Comparison of ENCODE assay signal across 24 cellular contexts in the genomic region with DNA sequence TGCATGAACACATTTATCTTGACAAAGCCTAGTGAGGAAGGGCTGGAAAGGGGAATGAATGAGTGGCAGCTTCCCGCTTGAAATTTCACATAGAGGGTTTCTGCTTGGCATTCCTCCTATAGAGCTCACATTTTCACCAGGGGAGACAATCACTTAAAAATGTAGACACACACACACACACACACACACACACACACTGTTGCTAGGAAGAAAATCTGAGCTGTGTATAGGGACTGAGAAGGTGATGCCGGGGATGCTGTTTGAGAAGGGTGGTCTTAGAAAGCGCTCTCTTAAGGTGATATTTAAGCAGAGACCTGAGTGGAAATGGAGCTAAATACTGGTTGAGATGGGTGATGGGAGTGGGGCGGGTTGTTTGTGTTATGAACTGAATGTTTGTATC.
"Had no signal": no experiment of that assay in that cellular context is flagged by ENCODE, and none has a peak within 500 bp of the region (broad histone marks: within the 10 kb centered on the region; RNA-seq: fewer than 3 reads in every experiment).

No MANE protein-coding gene starts in this region.

- H3K79me2 ChIP-seq: parathyroid adenoma had no signal

- H3K4me3 ChIP-seq: esophagus squamous epithelium, left ventricle myocardium inferior, lower lobe of right lung, right lobe of liver, thoracic aorta, tibial nerve, upper lobe of right lung, uterus had no signal

- H3K36me3 ChIP-seq: esophagus squamous epithelium, left ventricle myocardium inferior, lower lobe of right lung, right lobe of liver, thoracic aorta, upper lobe of right lung, uterus had no signal

- H3K27ac Mint-ChIP-seq: natural killer cell; stimulated activated naive CD8-positive, alpha-beta T cell treated with anti-CD3 and anti-CD28 coated beads, Interleukin-15, Interleukin-2, amounts not matched to agents 100 ng/mL and 50 ng/mL, for 24 hours had no signal

- H3K27ac ChIP-seq: esophagus squamous epithelium, left ventricle myocardium inferior, lower lobe of right lung, parathyroid adenoma, right lobe of liver, thoracic aorta, tibial nerve, upper lobe of right lung, uterus had no signal

- H3K4me1 ChIP-seq: esophagus squamous epithelium, lower lobe of right lung, parathyroid adenoma, right lobe of liver, tibial nerve, upper lobe of right lung, uterus had no signal

- H3K27me3 ChIP-seq: esophagus squamous epithelium, right lobe of liver, tibial nerve, upper lobe of right lung, uterus had no signal

- H3K9me3 ChIP-seq: esophagus squamous epithelium, left ventricle myocardium inferior, lower lobe of right lung, right lobe of liver, thoracic aorta, tibial nerve, upper lobe of right lung, uterus had no signal

- DNase-seq: effector CD8-positive, alpha-beta T cell; esophagus squamous epithelium; foreskin melanocyte; immature natural killer cell; kidney glomerular epithelial cell; left colon; left ventricle myocardium inferior; lower lobe of right lung; natural killer cell; occipital lobe; right lobe of liver; small intestine; stimulated activated CD4-positive, alpha-beta T cell treated with anti-CD3 and anti-CD28 coated beads, Interleukin-15, amount 100 ng/mL, for 24 hours; stimulated activated CD4-positive, alpha-beta T cell treated with anti-CD3 and anti-CD28 coated beads, Interleukin-2, amount 100 ng/mL, for 48 hours; stimulated activated naive B cell treated with anti-CD40 and anti-IgM and Interleukin-4, amounts not matched to agents 10 μg/mL and 1 μg/mL and 100 μg/mL, for 72 hours; upper lobe of right lung; uterus had no signal

- H3K9ac ChIP-seq: parathyroid adenoma had no signal

- H3K36me3 Mint-ChIP-seq: natural killer cell had no signal

- FAIRE-seq: colon, small intestine had no signal

- H3K9me3 Mint-ChIP-seq: endodermal cell; immature natural killer cell; stimulated activated naive B cell treated with anti-CD40 and anti-IgM and Interleukin-4, amounts not matched to agents 10 μg/mL and 1 μg/mL and 100 μg/mL, for 72 hours had no signal

- H3K4me3 Mint-ChIP-seq: endodermal cell; immature natural killer cell; natural killer cell; stimulated activated naive B cell treated with anti-CD40 and anti-IgM and Interleukin-4, amounts not matched to agents 10 μg/mL and 1 μg/mL and 100 μg/mL, for 72 hours; stimulated activated naive CD8-positive, alpha-beta T cell treated with anti-CD3 and anti-CD28 coated beads, Interleukin-15, Interleukin-2, amounts not matched to agents 100 ng/mL and 50 ng/mL, for 24 hours had no signal

- H3K27me3 Mint-ChIP-seq: progenitor cell of endocrine pancreas; stimulated activated naive B cell treated with anti-CD40 and anti-IgM and Interleukin-4, amounts not matched to agents 10 μg/mL and 1 μg/mL and 100 μg/mL, for 72 hours had no signal
